ENCODE assay signal across 22 cellular contexts in the genomic region with DNA sequence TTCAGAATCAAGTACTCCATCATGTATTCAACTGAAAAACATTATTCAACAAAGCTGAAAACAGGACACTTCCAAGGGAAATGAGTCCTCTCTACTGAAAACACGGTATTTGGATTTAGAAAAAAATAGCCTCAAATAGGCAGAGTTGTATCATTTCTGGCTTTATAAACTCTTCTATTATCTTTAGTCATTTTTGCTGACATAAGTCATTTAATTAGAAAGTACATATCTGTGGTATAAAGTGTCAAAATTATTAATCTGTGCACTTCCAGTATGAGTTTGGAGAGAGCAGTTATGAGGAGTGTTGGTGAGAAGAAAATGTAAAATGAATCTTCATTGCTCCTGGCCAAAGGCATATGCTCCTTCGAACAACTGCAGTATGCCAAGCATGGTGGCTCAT. TPM values are rescaled to one million over a fixed set of nuclear protein-coding genes. Genes with fewer than 3 reads are reported as not detected.
DNase-seq lines count a peak whose midpoint lies in the region; FAIRE-seq and TF ChIP-seq lines count a peak whose summit lies in the region.
"Had no signal": no experiment of that assay in that cellular context is flagged by ENCODE, and none has a peak within 500 bp of the region (broad histone marks: within the 10 kb centered on the region; RNA-seq: fewer than 3 reads in every experiment).

No MANE protein-coding gene starts in this region.

- H3K27ac ChIP-seq in H1 (ENCODE audit: low read depth, low read length) = no peak overlapping the region
- H3K27ac ChIP-seq in osteoblast (ENCODE audit: low read depth, low read length) = no peak overlapping the region
- no peak overlapping the region for H3K27ac ChIP-seq in right atrium auricular region
- H3K27ac ChIP-seq: 22Rv1, BLaER1, GM23248 had no signal

- WGBS in H1 (ENCODE audit: extremely low coverage in 1 of 2, insufficient coverage in 1 of 2, insufficient read length in 1 of 2, insufficient replicate concordance in 2 of 2, low coverage in 1 of 2, low lambda C conversion rate in 2 of 2, missing lambda C conversion rate in 1 of 2), 2 experiments = 93% methylated on average over 2 of the region's 2 CpGs; no CpG with 5 or more reads in 1 of the 2 experiments

- no peaks in the 10 kb centered on the region for H3K79me1 ChIP-seq in H1 (ENCODE audit: low read depth, low read length)

- H3K4ac ChIP-seq in H1 (replicated peaks; ENCODE audit: insufficient read length, low read depth, low read length) = no peak overlapping the region

- H4K8ac ChIP-seq in H1 (ENCODE audit: extremely low read depth, insufficient read depth, low read length) = no peak overlapping the region

- no peak overlapping the region for H3K14ac ChIP-seq in H1 (ENCODE audit: insufficient read length)

- no peak overlapping the region for H2BK12ac ChIP-seq in H1 (ENCODE audit: low read depth, low read length)

- H3K79me2 ChIP-seq in H1 (ENCODE audit: control insufficient read depth in 1 of 2, insufficient read depth in 2 of 2, low read length in 2 of 2) (no peaks in the 10 kb centered on the region), osteoblast (ENCODE audit: insufficient read depth, low read length) (no peaks in the 10 kb centered on the region)

- H3K9ac ChIP-seq in H1 (replicated peaks in 1 of 4; ENCODE audit: extremely low read depth in 1 of 4, low read depth in 3 of 4, low read length in 3 of 4) = no peak overlapping the region
- H3K9ac ChIP-seq: BLaER1, GM23248 had no signal

- H3K36me3 ChIP-seq in H1 (ENCODE audit: control insufficient read depth in 2 of 4, insufficient read depth in 4 of 4, low read length in 3 of 4) = peaks cover 22 to 68% (median 51%) of the 10 kb centered on the region in 4 experiments
- H3K36me3 ChIP-seq in osteoblast (ENCODE audit: insufficient read depth, low read length) = peaks cover 80% of the 10 kb centered on the region
- H3K36me3 ChIP-seq in Caco-2 (ENCODE audit: control insufficient read depth, insufficient read depth, low read length) = peaks cover 2% of the 10 kb centered on the region
- peaks cover 89% of the 10 kb centered on the region for H3K36me3 ChIP-seq in right atrium auricular region

- no peaks in the 10 kb centered on the region for H3K4me1 Mint-ChIP-seq in activated CD4-positive, alpha-beta T cell treated with anti-CD3 and anti-CD28 coated beads, Interleukin-2, amount 10 ng/mL, durations not matched to agents 7 days and 5 days
- H3K4me1 Mint-ChIP-seq in HFFc6 (ENCODE audit: low read depth) = no peaks in the 10 kb centered on the region
- H3K4me1 Mint-ChIP-seq in Caco-2 (ENCODE audit: low read depth, unreplicated experiment) = no peaks in the 10 kb centered on the region
- H3K4me1 Mint-ChIP-seq: CD14-positive monocyte; CD8-positive, alpha-beta memory T cell had no signal

- no peak overlapping the region for H3K4me3 Mint-ChIP-seq in activated CD4-positive, alpha-beta T cell treated with anti-CD3 and anti-CD28 coated beads, Interleukin-2, amount 10 ng/mL, durations not matched to agents 7 days and 5 days
- H3K4me3 Mint-ChIP-seq in HFFc6 = no peak overlapping the region
- H3K4me3 Mint-ChIP-seq in Caco-2 (ENCODE audit: unreplicated experiment) = no peak overlapping the region
- H3K4me3 Mint-ChIP-seq: CD14-positive monocyte; CD8-positive, alpha-beta memory T cell had no signal

- no peak overlapping the region for H3K23ac ChIP-seq in H1 (ENCODE audit: insufficient read length)

- H3K9me3 ChIP-seq in H1 (ENCODE audit: insufficient read depth in 2 of 2, low read depth in 1 of 2, low read length in 1 of 2) (peaks cover 2% of the 10 kb centered on the region in 2 experiments; a peak in 2 of 4 replicates), osteoblast (ENCODE audit: low read depth, low read length) (no peaks in the 10 kb centered on the region), Caco-2 (peaks cover 4% of the 10 kb centered on the region), right atrium auricular region (peaks cover 0 to 9% of the 10 kb centered on the region in 2 donors)

- peaks cover 9% of the 10 kb centered on the region for H3K9me3 Mint-ChIP-seq in activated CD4-positive, alpha-beta T cell treated with anti-CD3 and anti-CD28 coated beads, Interleukin-2, amount 10 ng/mL, durations not matched to agents 7 days and 5 days
- H3K9me3 Mint-ChIP-seq in HFFc6 (peaks cover 14% of the 10 kb centered on the region), Caco-2 (ENCODE audit: unreplicated experiment) (no peaks in the 10 kb centered on the region)

- H3K18ac ChIP-seq in H1 (ENCODE audit: extremely low read depth, low read length) = no peak overlapping the region

- TF ChIP-seq EP300 in H1 (IDR thresholded peaks at IDR 0.05; ENCODE audit: borderline replicate concordance in 1 of 2, low read depth in 2 of 2, low read length in 2 of 2) = no peak

- no peaks in the 10 kb centered on the region for H3K27me3 Mint-ChIP-seq in activated CD4-positive, alpha-beta T cell treated with anti-CD3 and anti-CD28 coated beads, Interleukin-2, amount 10 ng/mL, durations not matched to agents 7 days and 5 days
- H3K27me3 Mint-ChIP-seq in HFFc6 (ENCODE audit: insufficient read depth) (peaks cover 1% of the 10 kb centered on the region), Caco-2 (ENCODE audit: insufficient read depth, unreplicated experiment) (no peaks in the 10 kb centered on the region)
- H3K27me3 Mint-ChIP-seq: CD8-positive, alpha-beta memory T cell had no signal

- no peak overlapping the region for H2AK5ac ChIP-seq in H1 (ENCODE audit: low read depth, low read length)

- peaks cover 64% of the 10 kb centered on the region for H3K36me3 Mint-ChIP-seq in activated CD4-positive, alpha-beta T cell treated with anti-CD3 and anti-CD28 coated beads, Interleukin-2, amount 10 ng/mL, durations not matched to agents 7 days and 5 days (ENCODE audit: low read depth)
- H3K36me3 Mint-ChIP-seq in HFFc6 (ENCODE audit: low read depth) (peaks cover 56% of the 10 kb centered on the region), Caco-2 (ENCODE audit: insufficient read depth, unreplicated experiment) (peaks cover 80% of the 10 kb centered on the region)

- H3K4me3 ChIP-seq in H1 (ENCODE audit: extremely low read depth in 1 of 4, insufficient read depth in 2 of 4, low read depth in 3 of 4, low read length in 4 of 4) = no peak overlapping the region
- H3K4me3 ChIP-seq in osteoblast (ENCODE audit: insufficient read depth, low read length) = no peak overlapping the region
- H3K4me3 ChIP-seq in Caco-2 (ENCODE audit: low read depth, low read length) = no peak overlapping the region
- no peak overlapping the region for H3K4me3 ChIP-seq in right atrium auricular region
- H3K4me3 ChIP-seq: BLaER1, GM23248 had no signal

- H2BK15ac ChIP-seq in H1 (ENCODE audit: low read length) = no peak overlapping the region

- TF ChIP-seq CTCF in HFFc6 (IDR thresholded peaks at IDR 0.05) (no peak), H1 (IDR thresholded peaks at IDR 0.05; ENCODE audit: control extremely low read depth in 1 of 3, insufficient read depth in 1 of 3, low read depth in 1 of 3, low read length in 3 of 3) (no peak), osteoblast (IDR thresholded peaks at IDR 0.05; ENCODE audit: extremely low read depth, low read depth, low read length) (no peak), Caco-2 (IDR thresholded peaks at IDR 0.05; ENCODE audit: insufficient read depth in 1 of 2, low read depth in 1 of 2, low read length in 1 of 2, severe bottlenecking in 1 of 2, unreplicated experiment in 1 of 2) (no peak), right atrium auricular region (IDR thresholded peaks at IDR 0.05) (no peak)

- H3K4me2 ChIP-seq in H1 (ENCODE audit: insufficient read depth in 1 of 2, low read depth in 2 of 2, low read length in 2 of 2) (no peak overlapping the region), osteoblast (ENCODE audit: insufficient read depth, low read length) (no peak overlapping the region)
- H3K4me2 ChIP-seq: BLaER1 had no signal

- no peaks in the 10 kb centered on the region for H4K20me1 ChIP-seq in H1 (replicated peaks in 1 of 2; ENCODE audit: control insufficient read depth in 1 of 2, insufficient read depth in 2 of 2, low read length in 2 of 2)
- H4K20me1 ChIP-seq in osteoblast (ENCODE audit: insufficient read depth, low read length) = no peaks in the 10 kb centered on the region
- H4K20me1 ChIP-seq: BLaER1 had no signal

- no peak overlapping the region for H2BK120ac ChIP-seq in H1 (replicated peaks; ENCODE audit: low read depth, low read length)

- no peak for DNase-seq in activated CD4-positive, alpha-beta T cell treated with anti-CD3 and anti-CD28 coated beads, Interleukin-2, amount 10 ng/mL, durations not matched to agents 7 days and 5 days
- no peak for DNase-seq in activated CD4-positive, alpha-beta T cell treated with anti-CD3 and anti-CD28 coated beads, Interleukin-2, amount 50 U/mL, for 4 hours
- DNase-seq in HFFc6 (no peak), H1 (ENCODE audit: low read depth in 1 of 2, low spot score in 2 of 2) (no peak), osteoblast (ENCODE audit: insufficient read length, low spot score, missing footprints) (peak; percentile 26), NCI-H510A treated with DMSO at 0.1 percent for 48 hours (lab: John Stamatoyannopoulos, UW) (no peak), Caco-2 (no peak), right atrium auricular region (ENCODE audit: low spot score) (no peak)
- DNase-seq: CD8-positive, alpha-beta memory T cell; COR-L47; DMS79; GDM1; GM23248; HCEC 1CT had no signal

- H3K56ac ChIP-seq in H1 (replicated peaks; ENCODE audit: insufficient read length, low read depth, low read length) = no peak overlapping the region

- H3K23me2 ChIP-seq in H1 (ENCODE audit: low read depth, low read length) = no peaks in the 10 kb centered on the region

- no peak overlapping the region for H2BK20ac ChIP-seq in H1 (ENCODE audit: low read length)

- POLR2A ChIA-PET in activated CD4-positive, alpha-beta T cell treated with anti-CD3 and anti-CD28 coated beads, Interleukin-2, amount 10 ng/mL, durations not matched to agents 7 days and 5 days (lab: Charles Lee) = no interaction called here
- POLR2A ChIA-PET in H1 (lab: Charles Lee; ENCODE audit: partially characterized antibody) (no interaction called here), Caco-2 (lab: Charles Lee) (no interaction called here)

- H4K91ac ChIP-seq in H1 (replicated peaks; ENCODE audit: insufficient read length, low read length) = no peak overlapping the region

- TF ChIP-seq RAD21 in H1 (IDR thresholded peaks at IDR 0.05 in 1 of 2, conservative IDR thresholded peaks at IDR 0.05 in 1 of 2; ENCODE audit: low read depth in 2 of 2, low read length in 2 of 2) = no peak

- H3K4me1 ChIP-seq in H1 (replicated peaks in 1 of 4; ENCODE audit: control insufficient read depth in 3 of 4, insufficient read depth in 4 of 4, low read length in 3 of 4) (no peaks in the 10 kb centered on the region), osteoblast (ENCODE audit: insufficient read depth, low read length) (no peaks in the 10 kb centered on the region), Caco-2 (no peaks in the 10 kb centered on the region), right atrium auricular region (no peaks in the 10 kb centered on the region)
- H3K4me1 ChIP-seq: BLaER1 had no signal

- BruUV-seq in Caco-2 (replicated peaks; lab: Mats Ljungman, UMichigan) = no TSS peak

- no peak for TF ChIP-seq POLR2A in H1 (IDR thresholded peaks at IDR 0.05; ENCODE audit: control extremely low read depth in 1 of 2, low read depth in 2 of 2, low read length in 2 of 2)

- intact Hi-C loops in Caco-2 (cut with micrococcal nuclease; ENCODE audit: unreplicated experiment) = loop anchor here (2.0 kb wide), 1 partner anchor 32 kb away; no protein-coding TSS in a partner anchor

- no peaks in the 10 kb centered on the region for H3K27me3 ChIP-seq in H1 (replicated peaks in 1 of 4; ENCODE audit: control insufficient read depth in 3 of 4, extremely low read depth in 1 of 4, insufficient read depth in 3 of 4, low read length in 3 of 4)
- H3K27me3 ChIP-seq in osteoblast (ENCODE audit: insufficient read depth, low read length) = no peaks in the 10 kb centered on the region
- no peaks in the 10 kb centered on the region for H3K27me3 ChIP-seq in Caco-2 (replicated peaks; ENCODE audit: control insufficient read depth, insufficient read depth, low read length)
- no peaks in the 10 kb centered on the region for H3K27me3 ChIP-seq in right atrium auricular region
- H3K27me3 ChIP-seq: BLaER1 had no signal

- CTCF ChIA-PET in activated CD4-positive, alpha-beta T cell treated with anti-CD3 and anti-CD28 coated beads, Interleukin-2, amount 10 ng/mL, durations not matched to agents 7 days and 5 days (lab: Charles Lee) = no interaction called here
- CTCF ChIA-PET in H1 (lab: Charles Lee; ENCODE audit: partially characterized antibody) (no interaction called here), Caco-2 (lab: Charles Lee) (interaction anchor here (0.7 kb wide), 1 partner anchor 20 kb away, joined by 3 read pairs; no protein-coding TSS in a partner anchor)

- FAIRE-seq in H1 (lab: Jason Lieb, UNC) = no peak
- FAIRE-seq: D721Med, GM12892, GM18507, H54, HTR-8/SVneo had no signal

- H2BK5ac ChIP-seq in H1 (ENCODE audit: low read depth, low read length) = no peak overlapping the region

- H2AFZ ChIP-seq in H1 (ENCODE audit: low read length) (no peak overlapping the region), osteoblast (ENCODE audit: low read length) (no peak overlapping the region)
- H2AFZ ChIP-seq: GM23248 had no signal

- peak overlapping the region; percentile 13 for H3K27ac Mint-ChIP-seq in activated CD4-positive, alpha-beta T cell treated with anti-CD3 and anti-CD28 coated beads, Interleukin-2, amount 10 ng/mL, durations not matched to agents 7 days and 5 days
- H3K27ac Mint-ChIP-seq in HFFc6 = peak overlapping the region; percentile 29; the same call in 1 of the 2 replicates
- no peak overlapping the region for H3K27ac Mint-ChIP-seq in Caco-2 (ENCODE audit: unreplicated experiment)

- no peak overlapping the region for H4K5ac ChIP-seq in H1 (ENCODE audit: insufficient read length, low read depth, low read length)

RNA-seq across cellular contexts. Expression of gene INO80, which starts 59.3 kb away (rescaled TPM):
- 10 to 100 TPM; 24.5 to 26.2 TPM for total RNA-seq in activated CD4-positive, alpha-beta T cell treated with anti-CD3 and anti-CD28 coated beads, Interleukin-2, amount 10 ng/mL, durations not matched to agents 7 days and 5 days
- total RNA-seq in HFFc6 (2021; fragmentation: NEBNext Ultra II Directional; extraction: Animal tissue kit (Norgen Biotek cat#: 25700)) = 10 to 100 TPM; 18.3 to 23.6 (median 19.4) TPM
- total RNA-seq in H1 (2021; fragmentation: NEBNext Ultra II Directional; extraction: Animal tissue kit (Norgen Biotek cat#: 25700)) = 22.1 and 24.5 TPM in 2 replicates
- polyA plus RNA-seq in H1 (2011; rRNA removed) = 4.3 and 7.2 TPM in 2 replicates
- polyA plus RNA-seq in H1 (2011; cell fraction: cytosol; rRNA removed) = 6.0 TPM
- polyA plus RNA-seq in H1 (2011; cell fraction: nucleus; rRNA removed) = 12.6 TPM
- 10.9 to 14.2 TPM (median 13.5 TPM) in 4 replicates for polyA plus RNA-seq in H1 (2012, experiment 1 of 2)
- polyA plus RNA-seq in H1 (2012, experiment 2 of 2) = 0.94 TPM
- 11.6 TPM for polyA plus RNA-seq in H1 (2013, experiment 1 of 2)
- polyA plus RNA-seq in H1 (2013, experiment 2 of 2) = 12.1 TPM
- 12.5 and 12.9 TPM in 2 replicates for polyA minus RNA-seq in H1 (2011; rRNA and poly(A)+ RNA removed)
- 9.7 TPM for polyA minus RNA-seq in H1 (2011; cell fraction: cytosol; rRNA and poly(A)+ RNA removed)
- 16.1 TPM for polyA minus RNA-seq in H1 (2011; cell fraction: nucleus; rRNA and poly(A)+ RNA removed)
- 23.5 and 28.0 TPM in 2 replicates for total RNA-seq in osteoblast
- total RNA-seq in Caco-2 (2022) = 24.4 and 25.3 TPM in 2 replicates
- 10 to 100 TPM in 1 of 2 donors, 1 to 10 TPM in 1; 9.4 to 16.4 TPM for total RNA-seq in right atrium auricular region
